ENCODE assay signal across 23 cellular contexts in genomic region chr6:89707766-89708165, GRCh38.
DNase-seq lines count a peak whose midpoint lies in the region; TF ChIP-seq lines count a peak whose summit lies in the region.
"Had no signal": no experiment of that assay in that cellular context is flagged by ENCODE, and none has a peak within 500 bp of the region (broad histone marks: within the 10 kb centered on the region; RNA-seq: fewer than 3 reads in every experiment).

No MANE protein-coding gene starts in this region.

- peak overlapping the region; percentile 58 for H3K27ac ChIP-seq in 22Rv1
- peak overlapping the region; percentile 23 for H3K27ac ChIP-seq in hepatocyte
- no peak overlapping the region for H3K27ac ChIP-seq in Karpas-422 (ENCODE audit: low read length)
- H3K27ac ChIP-seq: adrenal gland had no signal

- H3K36me3 ChIP-seq in Caco-2 (ENCODE audit: control insufficient read depth, insufficient read depth, low read length): peaks cover 2% of the 10 kb centered on the region; the same call in 1 of the 2 replicates
- no peaks in the 10 kb centered on the region for H3K36me3 ChIP-seq in hepatocyte (replicated peaks; ENCODE audit: insufficient read depth, low read depth)
- peaks cover 53% of the 10 kb centered on the region for H3K36me3 ChIP-seq in Karpas-422 (ENCODE audit: insufficient read depth, low read length)

- intact Hi-C loops in Caco-2 (cut with micrococcal nuclease; ENCODE audit: unreplicated experiment): no loop called here
- intact Hi-C loops in activated T-helper 1 cell treated with anti-CD3 and anti-CD28 coated beads, Interleukin-12 subunit alpha, Interleukin-12 subunit beta, Interleukin-2, Interleukin-4 antibody, amounts not matched to agents 30 ng/mL and 10 ng/mL and 1 ng/mL, durations not matched to agents 14 hours and 24 hours and 36 hours (cut with micrococcal nuclease): loop anchor here (5.0 kb wide), 1 partner anchor 35 kb away; no protein-coding TSS in a partner anchor

- peaks cover 69% of the 10 kb centered on the region for H3K36me3 Mint-ChIP-seq in Caco-2 (ENCODE audit: insufficient read depth, unreplicated experiment)
- peaks cover 48% of the 10 kb centered on the region for H3K36me3 Mint-ChIP-seq in activated T-helper 1 cell treated with anti-CD3 and anti-CD28 coated beads, Interleukin-12 subunit alpha, Interleukin-12 subunit beta, Interleukin-2, Interleukin-4 antibody, amounts not matched to agents 30 ng/mL and 10 ng/mL and 1 ng/mL, durations not matched to agents 14 hours and 24 hours and 36 hours (ENCODE audit: low read depth)

- no peak for TF ChIP-seq CTCF in 22Rv1 (IDR thresholded peaks at IDR 0.05)
- no peak for TF ChIP-seq CTCF in Caco-2 (IDR thresholded peaks at IDR 0.05; ENCODE audit: insufficient read depth in 1 of 2, low read depth in 1 of 2, low read length in 1 of 2, severe bottlenecking in 1 of 2, unreplicated experiment in 1 of 2)
- no peak for TF ChIP-seq CTCF in hepatocyte (IDR thresholded peaks at IDR 0.05; ENCODE audit: poor library complexity)

- H3K4me1 ChIP-seq in Caco-2 (0 out of 2 replicates have a peak, but pooled peaks cover 9% of the 10 kb centered on the region), hepatocyte (ENCODE audit: insufficient read depth) (no peaks in the 10 kb centered on the region), Karpas-422 (ENCODE audit: low read length) (no peaks in the 10 kb centered on the region)
- H3K4me1 ChIP-seq: adrenal gland had no signal

- CTCF ChIA-PET in Caco-2 (lab: Charles Lee): no interaction called here

- H3K9me3 ChIP-seq in Caco-2: no peaks in the 10 kb centered on the region
- no peaks in the 10 kb centered on the region for H3K9me3 ChIP-seq in hepatocyte (ENCODE audit: low read depth)
- H3K9me3 ChIP-seq in Karpas-422 (ENCODE audit: low read length): no peaks in the 10 kb centered on the region
- H3K9me3 ChIP-seq: adrenal gland had no signal

- H3K9me3 Mint-ChIP-seq in Caco-2 (ENCODE audit: unreplicated experiment): no peaks in the 10 kb centered on the region
- no peaks in the 10 kb centered on the region for H3K9me3 Mint-ChIP-seq in activated T-helper 1 cell treated with anti-CD3 and anti-CD28 coated beads, Interleukin-12 subunit alpha, Interleukin-12 subunit beta, Interleukin-2, Interleukin-4 antibody, amounts not matched to agents 30 ng/mL and 10 ng/mL and 1 ng/mL, durations not matched to agents 14 hours and 24 hours and 36 hours
- H3K9me3 Mint-ChIP-seq: IgD-negative memory B cell; natural killer cell treated with Interleukin-12 subunit alpha and Interleukin-12 subunit beta and Interleukin-15 and Interleukin-18, amount 100 ng/mL, for 72 hours; stimulated activated naive B cell treated with anti-CD40 and anti-IgM and Interleukin-4, amounts not matched to agents 10 μg/mL and 1 μg/mL and 100 μg/mL, for 72 hours; T-cell; type B pancreatic cell had no signal

- H3K79me2 ChIP-seq in hepatocyte (no peaks in the 10 kb centered on the region), Karpas-422 (ENCODE audit: low read length) (no peaks in the 10 kb centered on the region)

- H3K9me2 ChIP-seq in hepatocyte (replicated peaks; ENCODE audit: insufficient read depth) (no peaks in the 10 kb centered on the region), Karpas-422 (replicated peaks; ENCODE audit: insufficient read depth, low read length) (no peaks in the 10 kb centered on the region)

- H3K27me3 ChIP-seq in Caco-2 (replicated peaks; ENCODE audit: control insufficient read depth, insufficient read depth, low read length) (no peaks in the 10 kb centered on the region), hepatocyte (no peaks in the 10 kb centered on the region), Karpas-422 (ENCODE audit: low read length) (no peaks in the 10 kb centered on the region)
- H3K27me3 ChIP-seq: adrenal gland had no signal

- no peak overlapping the region for H3K4me2 ChIP-seq in hepatocyte
- H3K4me2 ChIP-seq in Karpas-422 (ENCODE audit: low read depth, low read length, poor library complexity, severe bottlenecking): no peak overlapping the region

- no peak overlapping the region for H3K4me3 ChIP-seq in Caco-2 (ENCODE audit: low read depth, low read length)
- H3K4me3 ChIP-seq in hepatocyte: no peak overlapping the region
- H3K4me3 ChIP-seq in Karpas-422 (ENCODE audit: low read length): no peak overlapping the region
- H3K4me3 ChIP-seq: adrenal gland had no signal

- H4K20me1 ChIP-seq in hepatocyte (ENCODE audit: insufficient read depth, poor library complexity, severe bottlenecking): no peaks in the 10 kb centered on the region
- no peaks in the 10 kb centered on the region for H4K20me1 ChIP-seq in Karpas-422 (ENCODE audit: insufficient read depth, low read depth, low read length)

- POLR2A ChIA-PET in Caco-2 (lab: Charles Lee): no interaction called here

- no peaks in the 10 kb centered on the region for H3K4me1 Mint-ChIP-seq in Caco-2 (ENCODE audit: low read depth, unreplicated experiment)
- H3K4me1 Mint-ChIP-seq in activated T-helper 1 cell treated with anti-CD3 and anti-CD28 coated beads, Interleukin-12 subunit alpha, Interleukin-12 subunit beta, Interleukin-2, Interleukin-4 antibody, amounts not matched to agents 30 ng/mL and 10 ng/mL and 1 ng/mL, durations not matched to agents 14 hours and 24 hours and 36 hours (ENCODE audit: low read depth): peaks cover 7% of the 10 kb centered on the region
- H3K4me1 Mint-ChIP-seq: stimulated activated naive B cell treated with anti-CD40 and anti-IgM and Interleukin-4, amounts not matched to agents 10 μg/mL and 1 μg/mL and 100 μg/mL, for 72 hours; T-cell had no signal

- H3K27me3 Mint-ChIP-seq in Caco-2 (ENCODE audit: insufficient read depth, unreplicated experiment): no peaks in the 10 kb centered on the region
- H3K27me3 Mint-ChIP-seq in activated T-helper 1 cell treated with anti-CD3 and anti-CD28 coated beads, Interleukin-12 subunit alpha, Interleukin-12 subunit beta, Interleukin-2, Interleukin-4 antibody, amounts not matched to agents 30 ng/mL and 10 ng/mL and 1 ng/mL, durations not matched to agents 14 hours and 24 hours and 36 hours (ENCODE audit: insufficient read depth): no peaks in the 10 kb centered on the region
- H3K27me3 Mint-ChIP-seq: IgD-negative memory B cell; natural killer cell treated with Interleukin-12 subunit alpha and Interleukin-12 subunit beta and Interleukin-15 and Interleukin-18, amount 100 ng/mL, for 72 hours; stimulated activated naive B cell treated with anti-CD40 and anti-IgM and Interleukin-4, amounts not matched to agents 10 μg/mL and 1 μg/mL and 100 μg/mL, for 72 hours; T-cell; type B pancreatic cell had no signal

- DNase-seq in Caco-2: no peak
- DNase-seq in activated T-helper 1 cell treated with anti-CD3 and anti-CD28 coated beads, Interleukin-12 subunit alpha, Interleukin-12 subunit beta, Interleukin-2, Interleukin-4 antibody, amounts not matched to agents 30 ng/mL and 10 ng/mL and 1 ng/mL, durations not matched to agents 14 hours and 24 hours and 36 hours (ENCODE audit: low spot score): no peak
- DNase-seq in hepatocyte (ENCODE audit: low spot score): no peak
- no peak for DNase-seq in NCI-H2196 treated with DMSO at 0.1 percent for 48 hours (lab: John Stamatoyannopoulos, UW; ENCODE audit: unreplicated experiment)
- DNase-seq in NCI-H2029 treated with DMSO at 0.1 percent for 48 hours (lab: John Stamatoyannopoulos, UW): no peak
- no peak for DNase-seq in Karpas-422
- DNase-seq in T-helper 2 cell: no peak
- DNase-seq: activated CD4-positive, CD25-positive, alpha-beta regulatory T cell; activated gamma-delta T cell; adrenal gland; DMS153; H7; hypothalamus; left cardiac atrium; NCI-H1048; NCI-H1694; RPMI8226; stimulated activated naive B cell treated with anti-CD40 and anti-IgM and Interleukin-4, amounts not matched to agents 10 μg/mL and 1 μg/mL and 100 μg/mL, for 72 hours; T-cell had no signal

- H3K27ac Mint-ChIP-seq in Caco-2 (ENCODE audit: unreplicated experiment): peak overlapping the region; percentile 14
- peak overlapping the region; percentile 41 for H3K27ac Mint-ChIP-seq in activated T-helper 1 cell treated with anti-CD3 and anti-CD28 coated beads, Interleukin-12 subunit alpha, Interleukin-12 subunit beta, Interleukin-2, Interleukin-4 antibody, amounts not matched to agents 30 ng/mL and 10 ng/mL and 1 ng/mL, durations not matched to agents 14 hours and 24 hours and 36 hours
- H3K27ac Mint-ChIP-seq: natural killer cell treated with Interleukin-12 subunit alpha and Interleukin-12 subunit beta and Interleukin-15 and Interleukin-18, amount 100 ng/mL, for 72 hours; stimulated activated naive B cell treated with anti-CD40 and anti-IgM and Interleukin-4, amounts not matched to agents 10 μg/mL and 1 μg/mL and 100 μg/mL, for 72 hours; T-cell had no signal

- no TSS peak for BruUV-seq in Caco-2 (replicated peaks; lab: Mats Ljungman, UMichigan)

- no peak overlapping the region for H3K9ac ChIP-seq in Karpas-422 (ENCODE audit: low read length)

- 91% methylated on average over 1 of the region's 1 CpG for WGBS in hepatocyte (ENCODE audit: low lambda C conversion rate, missing lambda C conversion rate)

- no peak overlapping the region for H3K4me3 Mint-ChIP-seq in Caco-2 (ENCODE audit: unreplicated experiment)
- H3K4me3 Mint-ChIP-seq in activated T-helper 1 cell treated with anti-CD3 and anti-CD28 coated beads, Interleukin-12 subunit alpha, Interleukin-12 subunit beta, Interleukin-2, Interleukin-4 antibody, amounts not matched to agents 30 ng/mL and 10 ng/mL and 1 ng/mL, durations not matched to agents 14 hours and 24 hours and 36 hours: no peak overlapping the region
- H3K4me3 Mint-ChIP-seq: IgD-negative memory B cell; natural killer cell treated with Interleukin-12 subunit alpha and Interleukin-12 subunit beta and Interleukin-15 and Interleukin-18, amount 100 ng/mL, for 72 hours; stimulated activated naive B cell treated with anti-CD40 and anti-IgM and Interleukin-4, amounts not matched to agents 10 μg/mL and 1 μg/mL and 100 μg/mL, for 72 hours; T-cell; type B pancreatic cell had no signal

- H2AFZ ChIP-seq in hepatocyte (no peak overlapping the region), Karpas-422 (ENCODE audit: low read length) (no peak overlapping the region)
